In genomic region chr16:29626778-29627331, GRCh38 we compare ENCODE assay signal across 8 cellular contexts. TPM values are rescaled to one million over a fixed set of nuclear protein-coding genes. Genes with fewer than 3 reads are reported as not detected.
DNase-seq lines count a peak whose midpoint lies in the region; ATAC-seq and TF ChIP-seq lines count a peak whose summit lies in the region.
"Not testable (repeated sequence)": the region's sequence is repeated elsewhere in the genome, so short reads cannot be mapped to it uniquely, and the experiment has no call there.

No MANE protein-coding gene starts in this region.

- H3K27ac Mint-ChIP-seq in CD8-positive, alpha-beta T cell: peak overlapping the region; percentile 87
- peak overlapping the region; percentile 86 for H3K27ac Mint-ChIP-seq in central memory CD8-positive, alpha-beta T cell (ENCODE audit: low read depth)
- H3K27ac Mint-ChIP-seq in nephron progenitor cell: peak overlapping the region; percentile 29

- H3K27ac ChIP-seq in CD8-positive, alpha-beta T cell (ENCODE audit: low read depth, low read length): not testable (repeated sequence)

- intact Hi-C loops in CD8-positive, alpha-beta T cell (cut with DNase I, micrococcal nuclease): not testable (repeated sequence)

- peaks cover 11% of the 10 kb centered on the region for H3K4me1 ChIP-seq in CD8-positive, alpha-beta T cell (ENCODE audit: insufficient read depth, low read length)

- TF ChIP-seq CTCF in CD8-positive, alpha-beta T cell (IDR thresholded peaks at IDR 0.05); nephron progenitor cell (IDR thresholded peaks at IDR 0.05): not testable (repeated sequence)

- not testable (repeated sequence) for H3K27me3 ChIP-seq in CD8-positive, alpha-beta T cell (ENCODE audit: insufficient read depth, low read length)

- DNase-seq in CD8-positive, alpha-beta T cell: peak; percentile 29 to 83 (median 50)
- DNase-seq in T-helper 2 cell: peak in 3 of 5 experiments; percentile 46 to 90 (median 81)
- DNase-seq in activated T-cell treated with anti-CD3 and anti-CD28 coated beads for 24 hours (ENCODE audit: low read depth): peak; percentile 61
- DNase-seq in central memory CD8-positive, alpha-beta T cell (ENCODE audit: low spot score in 2 of 2): peak in 1 of 2 donors; percentile 79
- not testable (repeated sequence) for DNase-seq in nephron progenitor cell
- DNase-seq in stimulated activated CD8-positive, alpha-beta memory T cell treated with anti-CD3 and anti-CD28 coated beads, Interleukin-2, amount 100 ng/mL, for 1 hour (ENCODE audit: low read depth in 2 of 2): peak; percentile 20 to 35

- H3K36me3 Mint-ChIP-seq in CD8-positive, alpha-beta T cell; central memory CD8-positive, alpha-beta T cell (ENCODE audit: insufficient read depth); nephron progenitor cell (ENCODE audit: low read depth): not testable (repeated sequence)

- peak overlapping the region; percentile 37 for H3K4me3 Mint-ChIP-seq in CD8-positive, alpha-beta T cell
- peak overlapping the region; percentile 52 for H3K4me3 Mint-ChIP-seq in central memory CD8-positive, alpha-beta T cell
- H3K4me3 Mint-ChIP-seq in nephron progenitor cell: not testable (repeated sequence)

- peak; percentile 86 for ATAC-seq in CD8-positive, alpha-beta T cell
- ATAC-seq in GM19467 (IDR thresholded peaks at IDR 0.05; ENCODE audit: unreplicated experiment) (peak; percentile 35), HG03103 (IDR thresholded peaks at IDR 0.05; ENCODE audit: low read depth, unreplicated experiment) (peak; percentile 50)
- peak; percentile 94 for ATAC-seq in central memory CD8-positive, alpha-beta T cell (replicated peaks; ENCODE audit: extremely low read depth, poor library complexity, severe bottlenecking)

- not testable (repeated sequence) for H3K36me3 ChIP-seq in CD8-positive, alpha-beta T cell (ENCODE audit: insufficient read depth, low read length)

- not testable (repeated sequence) for H3K4me3 ChIP-seq in CD8-positive, alpha-beta T cell (ENCODE audit: low read depth, low read length)

- H3K9me3 Mint-ChIP-seq in CD8-positive, alpha-beta T cell; central memory CD8-positive, alpha-beta T cell; nephron progenitor cell: not testable (repeated sequence)

- H3K27me3 Mint-ChIP-seq in CD8-positive, alpha-beta T cell (ENCODE audit: low read depth); central memory CD8-positive, alpha-beta T cell; nephron progenitor cell (ENCODE audit: low read depth, poor library complexity): not testable (repeated sequence)

- not testable (repeated sequence) for H3K9me3 ChIP-seq in CD8-positive, alpha-beta T cell (ENCODE audit: low read length)

- CTCF ChIA-PET in CD8-positive, alpha-beta T cell (lab: Charles Lee): not testable (repeated sequence)

- POLR2A ChIA-PET in CD8-positive, alpha-beta T cell (lab: Charles Lee): not testable (repeated sequence)

- H3K4me1 Mint-ChIP-seq in CD8-positive, alpha-beta T cell (ENCODE audit: low read depth): peaks cover 15% of the 10 kb centered on the region
- not testable (repeated sequence) for H3K4me1 Mint-ChIP-seq in central memory CD8-positive, alpha-beta T cell; nephron progenitor cell

RNA-seq across cellular contexts. Expression of gene SPN, which starts 36.2 kb away (rescaled TPM):
- total RNA-seq in CD8-positive, alpha-beta T cell: 10 to 100 TPM; 36.9 to 38.2 TPM

RNA-seq across cellular contexts. Expression of gene QPRT, which starts 52.1 kb away (rescaled TPM):
- total RNA-seq in CD8-positive, alpha-beta T cell: under 1 TPM in 1 of 2 experiments, not detected in 1; 0.76 TPM

Comparison
In these comparisons a context has a peak if more than half of its experiments do, and no peak if none do; other contexts are left out.
1. ATAC-seq: peak in every context shown above with its lines; median percentile 94 in central memory CD8-positive, alpha-beta T cell; 86 in CD8-positive, alpha-beta T cell; 50 in HG03103; 35 in GM19467.
2. H3K27ac Mint-ChIP-seq: peak in every context shown above with its lines; median percentile 87 in CD8-positive, alpha-beta T cell; 86 in central memory CD8-positive, alpha-beta T cell; 29 in nephron progenitor cell.